Comparison of ENCODE assay signal across 18 cellular contexts in genomic region chr6:169854083-169854725, GRCh38.
"Had no signal": no experiment of that assay in that cellular context is flagged by ENCODE, and none has a peak within 500 bp of the region (broad histone marks: within the 10 kb centered on the region; RNA-seq: fewer than 3 reads in every experiment).

No MANE protein-coding gene starts in this region.

- H3K36me3 Mint-ChIP-seq: naive thymus-derived CD4-positive, alpha-beta T cell had no signal

- H3K4me1 ChIP-seq: breast epithelium, gastroesophageal sphincter had no signal

- H3K27ac Mint-ChIP-seq: activated CD8-positive, alpha-beta T cell treated with anti-CD3 and anti-CD28 coated beads for 36 hours; activated naive CD4-positive, alpha-beta T cell treated with anti-CD3 and anti-CD28 coated beads for 36 hours; activated naive CD8-positive, alpha-beta T cell treated with anti-CD3 and anti-CD28 coated beads, Interleukin-2, amount 50 U/mL, for 24 hours; activated T-helper 1 cell treated with anti-CD3 and anti-CD28 coated beads, Interleukin-12 subunit alpha, Interleukin-12 subunit beta, Interleukin-2, Interleukin-4 antibody, amounts not matched to agents 30 ng/mL and 10 ng/mL and 1 ng/mL, durations not matched to agents 14 hours and 24 hours and 36 hours; endodermal cell; naive thymus-derived CD4-positive, alpha-beta T cell had no signal

- H3K27me3 Mint-ChIP-seq: activated CD8-positive, alpha-beta T cell treated with anti-CD3 and anti-CD28 coated beads for 36 hours; stimulated activated naive CD8-positive, alpha-beta T cell treated with anti-CD3 and anti-CD28 coated beads, Interleukin-15, amount 100 ng/mL, for 72 hours had no signal

- H3K36me3 ChIP-seq: breast epithelium, gastroesophageal sphincter, thoracic aorta had no signal

- H3K27me3 ChIP-seq: breast epithelium, dorsolateral prefrontal cortex, gastroesophageal sphincter had no signal

- H3K4me3 Mint-ChIP-seq: activated CD8-positive, alpha-beta T cell treated with anti-CD3 and anti-CD28 coated beads for 36 hours; activated naive CD4-positive, alpha-beta T cell treated with anti-CD3 and anti-CD28 coated beads for 36 hours; activated naive CD8-positive, alpha-beta T cell treated with anti-CD3 and anti-CD28 coated beads, Interleukin-2, amount 50 U/mL, for 24 hours; activated T-helper 1 cell treated with anti-CD3 and anti-CD28 coated beads, Interleukin-12 subunit alpha, Interleukin-12 subunit beta, Interleukin-2, Interleukin-4 antibody, amounts not matched to agents 30 ng/mL and 10 ng/mL and 1 ng/mL, durations not matched to agents 14 hours and 24 hours and 36 hours; endodermal cell; stimulated activated naive CD8-positive, alpha-beta T cell treated with anti-CD3 and anti-CD28 coated beads, Interleukin-15, amount 100 ng/mL, for 72 hours had no signal

- H3K4me1 Mint-ChIP-seq: activated naive CD8-positive, alpha-beta T cell treated with anti-CD3 and anti-CD28 coated beads, Interleukin-2, amount 50 U/mL, for 24 hours; naive thymus-derived CD4-positive, alpha-beta T cell; stimulated activated naive CD8-positive, alpha-beta T cell treated with anti-CD3 and anti-CD28 coated beads, Interleukin-15, amount 100 ng/mL, for 72 hours had no signal

- DNase-seq: activated CD8-positive, alpha-beta T cell treated with anti-CD3 and anti-CD28 coated beads for 36 hours; activated naive CD4-positive, alpha-beta T cell treated with anti-CD3 and anti-CD28 coated beads for 36 hours; activated naive CD8-positive, alpha-beta T cell treated with anti-CD3 and anti-CD28 coated beads, Interleukin-2, amount 50 U/mL, for 24 hours; aorta; endodermal cell; erythroblast; left colon; mucosa of descending colon; naive thymus-derived CD4-positive, alpha-beta T cell; small intestine; stimulated activated naive CD8-positive, alpha-beta T cell treated with anti-CD3 and anti-CD28 coated beads, Interleukin-15, amount 100 ng/mL, for 72 hours; T-helper 1 cell; T1000 had no signal

- H3K27ac ChIP-seq: breast epithelium, dorsolateral prefrontal cortex, gastroesophageal sphincter, thoracic aorta had no signal

- H3K4me3 ChIP-seq: breast epithelium, dorsolateral prefrontal cortex, gastroesophageal sphincter, mucosa of descending colon, thoracic aorta had no signal

- FAIRE-seq: small intestine had no signal
